30 cellular contexts compared by ENCODE assay signal in genomic region chr10:52955337-52955736, GRCh38.
"Had no signal": no experiment of that assay in that cellular context is flagged by ENCODE, and none has a peak within 500 bp of the region (broad histone marks: within the 10 kb centered on the region; RNA-seq: fewer than 3 reads in every experiment).

No MANE protein-coding gene starts in this region.

- H3K27me3 Mint-ChIP-seq: activated CD4-positive, alpha-beta memory T cell treated with anti-CD3 and anti-CD28 coated beads, Interleukin-2, amount 10 ng/mL, durations not matched to agents 7 days and 5 days; activated CD4-positive, alpha-beta T cell treated with anti-CD3 and anti-CD28 coated beads for 36 hours; activated CD4-positive, alpha-beta T cell treated with anti-CD3 and anti-CD28 coated beads, Interleukin-2, amount 10 ng/mL, durations not matched to agents 7 days and 5 days; activated naive CD4-positive, alpha-beta T cell treated with anti-CD3 and anti-CD28 coated beads, Interleukin-2, amount 10 ng/mL, durations not matched to agents 7 days and 5 days; activated naive CD8-positive, alpha-beta T cell treated with anti-CD3 and anti-CD28 coated beads, Interleukin-2, amount 10 ng/mL, durations not matched to agents 7 days and 5 days; activated T-cell treated with anti-CD3 and anti-CD28 coated beads, Interleukin-2, amount 50 U/mL, for 24 hours; effector memory CD8-positive, alpha-beta T cell had no signal

- H3K27me3 ChIP-seq: brain microvascular endothelial cell, esophagus muscularis mucosa, foreskin keratinocyte, gastrocnemius medialis had no signal

- H3K4me3 ChIP-seq: esophagus muscularis mucosa, gastrocnemius medialis had no signal

- H3K9me3 Mint-ChIP-seq: activated CD4-positive, alpha-beta T cell treated with anti-CD3 and anti-CD28 coated beads, Interleukin-2, amount 10 ng/mL, durations not matched to agents 7 days and 5 days; activated naive CD8-positive, alpha-beta T cell treated with anti-CD3 and anti-CD28 coated beads, Interleukin-2, amount 10 ng/mL, durations not matched to agents 7 days and 5 days; activated T-cell treated with anti-CD3 and anti-CD28 coated beads, Interleukin-2, amount 50 U/mL, for 24 hours had no signal

- H3K4me1 ChIP-seq: gastrocnemius medialis had no signal

- H3K36me3 ChIP-seq: brain microvascular endothelial cell, esophagus muscularis mucosa, gastrocnemius medialis had no signal

- H3K4me3 Mint-ChIP-seq: activated CD4-positive, alpha-beta memory T cell treated with anti-CD3 and anti-CD28 coated beads, Interleukin-2, amount 10 ng/mL, durations not matched to agents 7 days and 5 days; activated CD4-positive, alpha-beta T cell treated with anti-CD3 and anti-CD28 coated beads for 36 hours; activated CD4-positive, alpha-beta T cell treated with anti-CD3 and anti-CD28 coated beads, Interleukin-2, amount 10 ng/mL, durations not matched to agents 7 days and 5 days; activated naive CD4-positive, alpha-beta T cell treated with anti-CD3 and anti-CD28 coated beads, Interleukin-2, amount 10 ng/mL, durations not matched to agents 7 days and 5 days; activated naive CD8-positive, alpha-beta T cell treated with anti-CD3 and anti-CD28 coated beads, Interleukin-2, amount 10 ng/mL, durations not matched to agents 7 days and 5 days; activated T-cell treated with anti-CD3 and anti-CD28 coated beads, Interleukin-2, amount 50 U/mL, for 24 hours; activated T-cell treated with anti-CD3 and anti-CD28 coated beads, Interleukin-2, amount 50 U/mL, for 72 hours; effector memory CD8-positive, alpha-beta T cell had no signal

- H3K4me1 Mint-ChIP-seq: activated CD4-positive, alpha-beta memory T cell treated with anti-CD3 and anti-CD28 coated beads, Interleukin-2, amount 10 ng/mL, durations not matched to agents 7 days and 5 days; activated CD4-positive, alpha-beta T cell treated with anti-CD3 and anti-CD28 coated beads for 36 hours; activated CD4-positive, alpha-beta T cell treated with anti-CD3 and anti-CD28 coated beads, Interleukin-2, amount 10 ng/mL, durations not matched to agents 7 days and 5 days; activated naive CD4-positive, alpha-beta T cell treated with anti-CD3 and anti-CD28 coated beads, Interleukin-2, amount 10 ng/mL, durations not matched to agents 7 days and 5 days; activated naive CD8-positive, alpha-beta T cell treated with anti-CD3 and anti-CD28 coated beads, Interleukin-2, amount 10 ng/mL, durations not matched to agents 7 days and 5 days had no signal

- FAIRE-seq: astrocyte, bronchial epithelial cell, colon had no signal

- H3K27ac ChIP-seq: brain microvascular endothelial cell, esophagus muscularis mucosa, foreskin keratinocyte, gastrocnemius medialis had no signal

- H3K9me3 ChIP-seq: esophagus muscularis mucosa, gastrocnemius medialis had no signal

- DNase-seq: activated CD4-positive, alpha-beta memory T cell treated with anti-CD3 and anti-CD28 coated beads, Interleukin-2, amount 10 ng/mL, durations not matched to agents 7 days and 5 days; activated CD4-positive, alpha-beta T cell treated with anti-CD3 and anti-CD28 coated beads for 36 hours; activated CD4-positive, alpha-beta T cell treated with anti-CD3 and anti-CD28 coated beads, Interleukin-2, amount 10 ng/mL, durations not matched to agents 7 days and 5 days; activated CD4-positive, alpha-beta T cell treated with anti-CD3 and anti-CD28 coated beads, Interleukin-2, amount 50 U/mL, for 4 hours; activated CD4-positive, CD25-positive, alpha-beta regulatory T cell; activated CD4-positive, CD25-positive, alpha-beta regulatory T cell treated with anti-CD3 and anti-CD28 coated beads, Interleukin-2, amount 50 U/mL, for 72 hours; activated CD8-positive, alpha-beta memory T cell treated with anti-CD3 and anti-CD28 coated beads, Interleukin-2, amount 50 U/mL, for 48 hours; activated gamma-delta T cell; activated naive CD4-positive, alpha-beta T cell; activated naive CD4-positive, alpha-beta T cell treated with anti-CD3 and anti-CD28 coated beads, Interleukin-2, amount 10 ng/mL, durations not matched to agents 7 days and 5 days; activated naive CD8-positive, alpha-beta T cell treated with anti-CD3 and anti-CD28 coated beads, Interleukin-2, amount 10 ng/mL, durations not matched to agents 7 days and 5 days; activated T-cell treated with anti-CD3 and anti-CD28 coated beads for 4 hours; activated T-cell treated with anti-CD3 and anti-CD28 coated beads, Interleukin-2, amount 50 U/mL, for 24 hours; activated T-cell treated with anti-CD3 and anti-CD28 coated beads, Interleukin-2, amount 50 U/mL, for 72 hours; brain microvascular endothelial cell; caudate nucleus; cortex of kidney; dermis blood vessel endothelial cell; effector CD4-positive, alpha-beta T cell; effector memory CD8-positive, alpha-beta T cell; erythroblast; foreskin keratinocyte; gastrocnemius medialis; glutamatergic neuron; T-helper 2 cell had no signal

- H3K36me3 Mint-ChIP-seq: activated naive CD4-positive, alpha-beta T cell treated with anti-CD3 and anti-CD28 coated beads, Interleukin-2, amount 10 ng/mL, durations not matched to agents 7 days and 5 days; activated naive CD4-positive, alpha-beta T cell treated with anti-CD3 and anti-CD28 coated beads, Interleukin-2, amount 50 U/mL, for 72 hours; activated naive CD8-positive, alpha-beta T cell treated with anti-CD3 and anti-CD28 coated beads, Interleukin-2, amount 10 ng/mL, durations not matched to agents 7 days and 5 days had no signal

- H3K27ac Mint-ChIP-seq: activated CD4-positive, alpha-beta memory T cell treated with anti-CD3 and anti-CD28 coated beads, Interleukin-2, amount 10 ng/mL, durations not matched to agents 7 days and 5 days; activated CD4-positive, alpha-beta T cell treated with anti-CD3 and anti-CD28 coated beads for 36 hours; activated CD4-positive, alpha-beta T cell treated with anti-CD3 and anti-CD28 coated beads, Interleukin-2, amount 10 ng/mL, durations not matched to agents 7 days and 5 days; activated naive CD4-positive, alpha-beta T cell treated with anti-CD3 and anti-CD28 coated beads, Interleukin-2, amount 10 ng/mL, durations not matched to agents 7 days and 5 days; activated naive CD8-positive, alpha-beta T cell treated with anti-CD3 and anti-CD28 coated beads, Interleukin-2, amount 10 ng/mL, durations not matched to agents 7 days and 5 days; activated T-cell treated with anti-CD3 and anti-CD28 coated beads, Interleukin-2, amount 50 U/mL, for 24 hours; activated T-cell treated with anti-CD3 and anti-CD28 coated beads, Interleukin-2, amount 50 U/mL, for 72 hours; effector memory CD8-positive, alpha-beta T cell had no signal
